ENCODE assay signal across 1 cellular context in the genomic region with DNA sequence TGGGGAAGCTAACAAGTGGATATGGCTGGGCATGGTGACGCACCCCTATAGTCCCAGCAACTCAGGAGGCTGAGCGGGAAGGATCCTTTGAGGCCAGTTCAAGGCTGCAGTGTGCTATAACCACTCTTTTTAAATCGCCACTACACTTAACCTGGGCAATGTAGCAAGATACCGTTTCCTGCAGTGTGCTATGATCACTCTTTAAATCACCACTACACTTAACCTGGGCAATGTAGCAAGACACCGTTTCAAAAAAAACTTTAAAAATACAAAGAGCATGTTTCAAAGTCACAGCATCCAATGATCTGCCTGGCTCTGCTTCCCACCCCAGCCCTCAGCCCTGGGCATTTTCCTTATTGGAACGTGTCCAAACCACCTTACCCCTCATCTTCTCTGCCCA.
TF ChIP-seq lines count a peak whose summit lies in the region.

No MANE protein-coding gene starts in this region.

TF ChIP-seq in HEK293, 187 proteins besides CTCF, POLR2A, EP300 and RAD21:
- TF ChIP-seq, protein P1, sequence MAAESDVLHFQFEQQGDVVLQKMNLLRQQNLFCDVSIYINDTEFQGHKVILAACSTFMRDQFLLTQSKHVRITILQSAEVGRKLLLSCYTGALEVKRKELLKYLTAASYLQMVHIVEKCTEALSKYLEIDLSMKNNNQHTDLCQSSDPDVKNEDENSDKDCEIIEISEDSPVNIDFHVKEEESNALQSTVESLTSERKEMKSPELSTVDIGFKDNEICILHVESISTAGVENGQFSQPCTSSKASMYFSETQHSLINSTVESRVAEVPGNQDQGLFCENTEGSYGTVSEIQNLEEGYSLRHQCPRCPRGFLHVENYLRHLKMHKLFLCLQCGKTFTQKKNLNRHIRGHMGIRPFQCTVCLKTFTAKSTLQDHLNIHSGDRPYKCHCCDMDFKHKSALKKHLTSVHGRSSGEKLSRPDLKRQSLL (tag by site-specific recombination; IDR thresholded peaks at IDR 0.05): no peak
- no peak for TF ChIP-seq HOXD13 (CRISPR knock-in tag; IDR thresholded peaks at IDR 0.05; ENCODE audit: borderline replicate concordance)
- TF ChIP-seq ZNF121 (tag by site-specific recombination; IDR thresholded peaks at IDR 0.05): peak; percentile 79
- no peak for TF ChIP-seq ZNF501 (tag by site-specific recombination; IDR thresholded peaks at IDR 0.05)
